ENCODE assay signal across 8 cellular contexts in genomic region chr13:30307194-30307965, GRCh38. TPM values are rescaled to one million over a fixed set of nuclear protein-coding genes. Genes with fewer than 3 reads are reported as not detected.
DNase-seq lines count a peak whose midpoint lies in the region; ATAC-seq and TF ChIP-seq lines count a peak whose summit lies in the region.

TSS of gene KATNAL1 (minus strand) at chr13:30307551. CDS start at chr13:30283777, 23,774 bp downstream.

- WGBS in gastroesophageal sphincter (ENCODE audit: low coverage in 1 of 2), 2 donors: 0% methylated on average over 4 to 13 of the region's 71 CpGs

- peak; percentile 57 for ATAC-seq in GM21825 (IDR thresholded peaks at IDR 0.05; ENCODE audit: unreplicated experiment)
- ATAC-seq in gastroesophageal sphincter: peak; percentile 86

- H3K27me3 ChIP-seq in gastroesophageal sphincter: no peaks in the 10 kb centered on the region
- no peaks in the 10 kb centered on the region for H3K27me3 ChIP-seq in neutrophil

- H3K9me3 ChIP-seq in gastroesophageal sphincter (no peaks in the 10 kb centered on the region), neutrophil (no peaks in the 10 kb centered on the region)

- DNase-seq in ELF-1 (ENCODE audit: low read depth, low spot score) (peak; percentile 74), Kasumi-1 (lab: John Stamatoyannopoulos, UW) (peak; percentile 26 to 39), activated gamma-delta T cell treated with Interleukin-2 at 50 U/mL for 16 hours (peak; percentile 69), superior temporal gyrus (ENCODE audit: extremely low spot score) (peak; percentile 85)

- H3K4me1 ChIP-seq in gastroesophageal sphincter (peaks cover 0 to 65% (median 7%) of the 10 kb centered on the region in 3 donors), neutrophil (ENCODE audit: control insufficient read depth in 1 of 2, insufficient read depth in 1 of 2, low read depth in 1 of 2, low read length in 1 of 2) (peaks cover 11 to 13% of the 10 kb centered on the region in 2 experiments)

- peak within 1 kb of the TSS; percentile 81 to 91 for H3K4me3 ChIP-seq in gastroesophageal sphincter
- H3K4me3 ChIP-seq in neutrophil (ENCODE audit: low read depth in 1 of 2, low read length in 1 of 2): peak within 1 kb of the TSS; percentile 86 to 95

- peak within 1 kb of the TSS; percentile 92 to 99 (median 94) for H3K27ac ChIP-seq in gastroesophageal sphincter
- H3K27ac ChIP-seq in neutrophil: peak within 1 kb of the TSS; percentile 47

- TF ChIP-seq POLR2A in Raji (IDR thresholded peaks at IDR 0.05; ENCODE audit: insufficient read depth, low read depth, low read length): peak; percentile 49; the same call in 1 of the 2 replicates
- peak; percentile 38 for TF ChIP-seq POLR2A in gastroesophageal sphincter (IDR thresholded peaks at IDR 0.05)

- no peak for TF ChIP-seq CTCF in gastroesophageal sphincter (IDR thresholded peaks at IDR 0.05)
- TF ChIP-seq CTCF in neutrophil (IDR thresholded peaks at IDR 0.05): peak; percentile 12

- H3K36me3 ChIP-seq in gastroesophageal sphincter: no peaks in the 10 kb centered on the region
- H3K36me3 ChIP-seq in neutrophil: no peaks in the 10 kb centered on the region

- no peak for TF ChIP-seq EP300 in gastroesophageal sphincter (IDR thresholded peaks at IDR 0.05)

RNA-seq across cellular contexts. Expression of gene KATNAL1, which starts in this region (rescaled TPM):
- total RNA-seq in gastroesophageal sphincter: 10 to 100 TPM; 29.5 to 55.0 (median 42.9) TPM

Comparison
In these comparisons a context has a peak if more than half of its experiments do, and no peak if none do; other contexts are left out.
1. Peak in every context shown above with its lines: DNase-seq, ATAC-seq, H3K4me3 ChIP-seq and H3K27ac ChIP-seq.
2. DNase-seq: peak in every context shown above with its lines; median percentile 85 in superior temporal gyrus; 74 in ELF-1; 69 in activated gamma-delta T cell treated with Interleukin-2 at 50 U/mL for 16 hours; 32 in Kasumi-1.